9 cellular contexts compared by ENCODE assay signal in genomic region chr11:64970731-64971151, GRCh38. TPM values are rescaled to one million over a fixed set of nuclear protein-coding genes. Genes with fewer than 3 reads are reported as not detected.
DNase-seq lines count a peak whose midpoint lies in the region; ATAC-seq, FAIRE-seq and TF ChIP-seq lines count a peak whose summit lies in the region.
"Had no signal": no experiment of that assay in that cellular context is flagged by ENCODE, and none has a peak within 500 bp of the region (broad histone marks: within the 10 kb centered on the region; RNA-seq: fewer than 3 reads in every experiment).

No MANE protein-coding gene starts in this region.

- H3K4me1 ChIP-seq in keratinocyte (ENCODE audit: control insufficient read depth, extremely low read depth, insufficient read depth, low read length): peaks cover 22% of the 10 kb centered on the region
- H3K4me1 ChIP-seq: parathyroid adenoma had no signal

- H2AFZ ChIP-seq in keratinocyte (ENCODE audit: control insufficient read depth, low read length): no peak overlapping the region

- peak overlapping the region; percentile 70 for H3K27ac ChIP-seq in keratinocyte (ENCODE audit: control insufficient read depth, insufficient read depth, low read length)
- H3K27ac ChIP-seq: parathyroid adenoma had no signal

- H4K20me1 ChIP-seq in keratinocyte (ENCODE audit: control insufficient read depth, extremely low read depth, insufficient read depth, low read length): no peaks in the 10 kb centered on the region

- H3K79me2 ChIP-seq in keratinocyte (ENCODE audit: control insufficient read depth, insufficient read depth, low read length): no peaks in the 10 kb centered on the region
- H3K79me2 ChIP-seq: parathyroid adenoma had no signal

- H3K9ac ChIP-seq in keratinocyte (ENCODE audit: control insufficient read depth, extremely low read depth, insufficient read depth, low read length): peak overlapping the region; percentile 41
- H3K9ac ChIP-seq: parathyroid adenoma had no signal

- H3K9me3 ChIP-seq in keratinocyte (ENCODE audit: control insufficient read depth, low read depth, low read length): no peaks in the 10 kb centered on the region

- peak overlapping the region in 1 of 3 experiments; percentile 19 for H3K4me3 ChIP-seq in keratinocyte (ENCODE audit: control insufficient read depth in 2 of 3, extremely low read depth in 1 of 3, insufficient read depth in 2 of 3, low read depth in 1 of 3, low read length in 3 of 3)

- no peaks in the 10 kb centered on the region for H3K27me3 ChIP-seq in keratinocyte (ENCODE audit: control insufficient read depth, extremely low read depth, insufficient read depth, low read length)

- TF ChIP-seq CTCF in keratinocyte (optimal IDR thresholded peaks at IDR 0.05 in 1 of 3, IDR thresholded peaks at IDR 0.05 in 1 of 3, conservative IDR thresholded peaks at IDR 0.05 in 1 of 3; ENCODE audit: extremely low read depth in 1 of 3, insufficient read depth in 2 of 3, low read length in 3 of 3): no peak

- peak; percentile 96 for FAIRE-seq in keratinocyte (lab: Jason Lieb, UNC)
- no peak for FAIRE-seq in RCC 7860 (lab: Jason Lieb, UNC)

- H3K36me3 ChIP-seq in keratinocyte (ENCODE audit: control insufficient read depth in 2 of 2, extremely low read depth in 1 of 2, insufficient read depth in 2 of 2, low read length in 2 of 2): no peaks in the 10 kb centered on the region

- H3K4me2 ChIP-seq in keratinocyte (ENCODE audit: control insufficient read depth, extremely low read depth, insufficient read depth, low read depth, low read length): peak overlapping the region; percentile 62

- no peak for ATAC-seq in GM19455 (IDR thresholded peaks at IDR 0.05; ENCODE audit: unreplicated experiment)

- DNase-seq in stimulated activated naive CD4-positive, alpha-beta T cell treated with Interleukin-2 at 50 U/mL for 16 hours (lab: John Stamatoyannopoulos, UW): peak; percentile 8
- DNase-seq in stimulated activated naive CD4-positive, alpha-beta T cell (lab: John Stamatoyannopoulos, UW): no peak
- DNase-seq in keratinocyte (ENCODE audit: low read depth, low spot score) (peak; percentile 79), RCC 7860 (ENCODE audit: low spot score) (no peak)
- no peak for DNase-seq in NK-92 treated with Interleukin-12 subunit alpha and Interleukin-12 subunit beta, amount 100 ng/mL, for 24 hours (lab: John Stamatoyannopoulos, UW)
- DNase-seq: AML-193, SHP77 treated with DMSO at 0.1 percent for 48 hours had no signal

- dilution Hi-C loops in keratinocyte (cut with MboI; ENCODE audit: extremely low pct_ligation_motif_present, low sequenced_read_pairs): no loop called here

- no peaks in the 10 kb centered on the region for H3K9me1 ChIP-seq in keratinocyte (ENCODE audit: control insufficient read depth, extremely low read depth, insufficient read depth, low read length)

RNA-seq across cellular contexts. Expression of gene MAJIN, which starts 1.2 kb away (rescaled TPM):
- 0.09 TPM in 1 of 3 replicates, not detected in the others for polyA plus RNA-seq in keratinocyte
- polyA plus RNA-seq in keratinocyte (2011; ENCODE audit: low read depth): not detected
- not detected in 2 replicates for polyA plus RNA-seq in keratinocyte (2011; cell fraction: cytosol; rRNA removed)
- not detected in 2 replicates for polyA plus RNA-seq in keratinocyte (2011; cell fraction: nucleus; rRNA removed)
- 0.17 TPM in 1 of 2 replicates, not detected in the other for polyA plus RNA-seq in keratinocyte (2012; ENCODE audit: low replicate concordance)
- not detected in 3 replicates for polyA minus RNA-seq in keratinocyte
- not detected for polyA minus RNA-seq in keratinocyte (2011; cell fraction: cytosol; rRNA and poly(A)+ RNA removed)
- polyA minus RNA-seq in keratinocyte (2011; cell fraction: nucleus; rRNA and poly(A)+ RNA removed): not detected in 2 replicates

RNA-seq across cellular contexts. Expression of gene BATF2, which starts 26.0 kb away (rescaled TPM):
- polyA plus RNA-seq in keratinocyte: 0.09 to 0.10 TPM (median 0.10 TPM) in 3 replicates
- polyA plus RNA-seq in keratinocyte (2011; ENCODE audit: low read depth): 0.29 TPM
- polyA plus RNA-seq in keratinocyte (2011; cell fraction: cytosol; rRNA removed): 0.10 and 0.12 TPM in 2 replicates
- 0.11 and 0.25 TPM in 2 replicates for polyA plus RNA-seq in keratinocyte (2011; cell fraction: nucleus; rRNA removed)
- 0.16 and 0.73 TPM in 2 replicates for polyA plus RNA-seq in keratinocyte (2012; ENCODE audit: low replicate concordance)
- 0.29 to 0.49 TPM in 2 of 3 replicates, not detected in the other for polyA minus RNA-seq in keratinocyte
- not detected for polyA minus RNA-seq in keratinocyte (2011; cell fraction: cytosol; rRNA and poly(A)+ RNA removed)
- polyA minus RNA-seq in keratinocyte (2011; cell fraction: nucleus; rRNA and poly(A)+ RNA removed): 0.53 TPM in 1 of 2 replicates, not detected in the other

RNA-seq across cellular contexts. Expression of gene GPHA2, which starts 35.0 kb away (rescaled TPM):
- polyA plus RNA-seq in keratinocyte: 0.08 TPM in 1 of 3 replicates, not detected in the others
- polyA plus RNA-seq in keratinocyte (2011; ENCODE audit: low read depth): not detected
- 0.16 and 0.34 TPM in 2 replicates for polyA plus RNA-seq in keratinocyte (2011; cell fraction: cytosol; rRNA removed)
- polyA plus RNA-seq in keratinocyte (2011; cell fraction: nucleus; rRNA removed): not detected in 2 replicates
- 0.22 TPM in 1 of 2 replicates, not detected in the other for polyA plus RNA-seq in keratinocyte (2012; ENCODE audit: low replicate concordance)
- not detected in 3 replicates for polyA minus RNA-seq in keratinocyte
- not detected for polyA minus RNA-seq in keratinocyte (2011; cell fraction: cytosol; rRNA and poly(A)+ RNA removed)
- not detected in 2 replicates for polyA minus RNA-seq in keratinocyte (2011; cell fraction: nucleus; rRNA and poly(A)+ RNA removed)

RNA-seq across cellular contexts. Expression of gene ARL2, which starts 43.2 kb away (rescaled TPM):
- 77.8 to 89.0 TPM (median 77.8 TPM) in 3 replicates for polyA plus RNA-seq in keratinocyte
- 15.0 TPM for polyA plus RNA-seq in keratinocyte (2011; ENCODE audit: low read depth)
- 49.1 and 82.3 TPM in 2 replicates for polyA plus RNA-seq in keratinocyte (2011; cell fraction: cytosol; rRNA removed)
- polyA plus RNA-seq in keratinocyte (2011; cell fraction: nucleus; rRNA removed): 23.1 and 27.0 TPM in 2 replicates
- polyA plus RNA-seq in keratinocyte (2012; ENCODE audit: low replicate concordance): 70.9 and 92.3 TPM in 2 replicates
- 17.5 to 33.4 TPM (median 25.2 TPM) in 3 replicates for polyA minus RNA-seq in keratinocyte
- polyA minus RNA-seq in keratinocyte (2011; cell fraction: cytosol; rRNA and poly(A)+ RNA removed): 103 TPM
- polyA minus RNA-seq in keratinocyte (2011; cell fraction: nucleus; rRNA and poly(A)+ RNA removed): 9.1 and 12.0 TPM in 2 replicates

RNA-seq across cellular contexts. Expression of gene PPP2R5B, which starts 46.3 kb away (rescaled TPM):
- polyA plus RNA-seq in keratinocyte: 13.7 to 20.6 TPM (median 16.4 TPM) in 3 replicates
- 7.8 TPM for polyA plus RNA-seq in keratinocyte (2011; ENCODE audit: low read depth)
- 16.3 and 20.1 TPM in 2 replicates for polyA plus RNA-seq in keratinocyte (2011; cell fraction: cytosol; rRNA removed)
- polyA plus RNA-seq in keratinocyte (2011; cell fraction: nucleus; rRNA removed): 38.1 and 45.2 TPM in 2 replicates
- 14.8 and 20.4 TPM in 2 replicates for polyA plus RNA-seq in keratinocyte (2012; ENCODE audit: low replicate concordance)
- polyA minus RNA-seq in keratinocyte: 11.6 to 19.6 TPM (median 15.0 TPM) in 3 replicates
- 12.9 TPM for polyA minus RNA-seq in keratinocyte (2011; cell fraction: cytosol; rRNA and poly(A)+ RNA removed)
- 9.4 and 19.5 TPM in 2 replicates for polyA minus RNA-seq in keratinocyte (2011; cell fraction: nucleus; rRNA and poly(A)+ RNA removed)

Comparison
In these comparisons a context has a peak if more than half of its experiments do, and no peak if none do; other contexts are left out.
1. DNase-seq: peak in stimulated activated naive CD4-positive, alpha-beta T cell treated with Interleukin-2 at 50 U/mL for 16 hours (single experiment) and keratinocyte (single experiment); none in stimulated activated naive CD4-positive, alpha-beta T cell (0 of 6), RCC 7860 (single experiment) and NK-92 treated with Interleukin-12 subunit alpha and Interleukin-12 subunit beta, amount 100 ng/mL, for 24 hours (single experiment).